Comparison of ENCODE assay signal across 15 cellular contexts in genomic region chr9:130805510-130806387, GRCh38. TPM values are rescaled to one million over a fixed set of nuclear protein-coding genes. Genes with fewer than 3 reads are reported as not detected.
DNase-seq lines count a peak whose midpoint lies in the region; ATAC-seq, FAIRE-seq and TF ChIP-seq lines count a peak whose summit lies in the region.
"Had no signal": no experiment of that assay in that cellular context is flagged by ENCODE, and none has a peak within 500 bp of the region (broad histone marks: within the 10 kb centered on the region; RNA-seq: fewer than 3 reads in every experiment).

No MANE protein-coding gene starts in this region.

- H3K4me3 Mint-ChIP-seq in chondrocyte (ENCODE audit: unreplicated experiment) = no peak overlapping the region
- no peak overlapping the region for H3K4me3 Mint-ChIP-seq in stimulated activated effector memory CD8-positive, alpha-beta T cell treated with anti-CD3 and anti-CD28 coated beads, Interleukin-12 subunit alpha, Interleukin-12 subunit beta, amount 100 ng/mL, for 72 hours

- no peak for TF ChIP-seq CTCF in chondrocyte (IDR thresholded peaks at IDR 0.05)

- TF ChIP-seq POLR2A in GM12892 (IDR thresholded peaks at IDR 0.05; ENCODE audit: low read depth, low read length) = no peak

- peaks cover 9% of the 10 kb centered on the region for H3K4me1 Mint-ChIP-seq in chondrocyte (ENCODE audit: low read depth)
- H3K4me1 Mint-ChIP-seq in stimulated activated effector memory CD8-positive, alpha-beta T cell treated with anti-CD3 and anti-CD28 coated beads, Interleukin-12 subunit alpha, Interleukin-12 subunit beta, amount 100 ng/mL, for 72 hours = peaks cover 17% of the 10 kb centered on the region

- peak overlapping the region; percentile 81 for H3K27ac Mint-ChIP-seq in chondrocyte (ENCODE audit: unreplicated experiment)
- H3K27ac Mint-ChIP-seq in stimulated activated effector memory CD8-positive, alpha-beta T cell treated with anti-CD3 and anti-CD28 coated beads, Interleukin-12 subunit alpha, Interleukin-12 subunit beta, amount 100 ng/mL, for 72 hours = peak overlapping the region; percentile 35
- H3K27ac Mint-ChIP-seq: activated naive CD4-positive, alpha-beta T cell treated with anti-CD3 and anti-CD28 coated beads, Interleukin-2, amount 50 U/mL, for 72 hours had no signal

- FAIRE-seq in GM12892 (lab: Jason Lieb, UNC) = no peak

- peaks cover 5% of the 10 kb centered on the region for H3K9me3 Mint-ChIP-seq in chondrocyte (ENCODE audit: low read depth)
- H3K9me3 Mint-ChIP-seq in stimulated activated effector memory CD8-positive, alpha-beta T cell treated with anti-CD3 and anti-CD28 coated beads, Interleukin-12 subunit alpha, Interleukin-12 subunit beta, amount 100 ng/mL, for 72 hours = no peaks in the 10 kb centered on the region
- H3K9me3 Mint-ChIP-seq: activated naive CD4-positive, alpha-beta T cell treated with anti-CD3 and anti-CD28 coated beads, Interleukin-2, amount 50 U/mL, for 72 hours had no signal

- peak; percentile 78 for ATAC-seq in stimulated activated effector memory CD8-positive, alpha-beta T cell treated with anti-CD3 and anti-CD28 coated beads, Interleukin-12 subunit alpha, Interleukin-12 subunit beta, amount 100 ng/mL, for 72 hours
- no peak for ATAC-seq in GM19023 (IDR thresholded peaks at IDR 0.05; ENCODE audit: unreplicated experiment)
- ATAC-seq: mucosa of descending colon had no signal

- no peaks in the 10 kb centered on the region for H3K27me3 Mint-ChIP-seq in chondrocyte (ENCODE audit: low read depth)

- DNase-seq in NCI-H2171 treated with DMSO at 0.1 percent for 48 hours (lab: John Stamatoyannopoulos, UW) = peak; percentile 54
- no peak for DNase-seq in NCI-H2171 (lab: John Stamatoyannopoulos, UW)
- peak; percentile 32 for DNase-seq in M059J (ENCODE audit: low read depth)
- DNase-seq in chondrocyte (ENCODE audit: low spot score) = no peak
- no peak for DNase-seq in stimulated activated effector memory CD8-positive, alpha-beta T cell treated with anti-CD3 and anti-CD28 coated beads, Interleukin-12 subunit alpha, Interleukin-12 subunit beta, amount 100 ng/mL, for 72 hours (ENCODE audit: low spot score in 2 of 2)
- DNase-seq in SIG-M5 treated with dmso at 0.1 percent for 504 hours (lab: John Stamatoyannopoulos, UW; ENCODE audit: unreplicated experiment) = no peak
- DNase-seq in GM12892 (ENCODE audit: insufficient read length) = no peak
- DNase-seq: activated CD4-positive, alpha-beta T cell treated with anti-CD3 and anti-CD28 coated beads for 48 hours; DMS79 treated with DMSO at 0.1 percent for 48 hours; effector CD8-positive, alpha-beta T cell; mucosa of descending colon; NCI-H2081 treated with DMSO at 0.1 percent for 48 hours; stomach had no signal

- H3K36me3 Mint-ChIP-seq in chondrocyte (ENCODE audit: low read depth) = peaks cover 4% of the 10 kb centered on the region
- H3K36me3 Mint-ChIP-seq in stimulated activated effector memory CD8-positive, alpha-beta T cell treated with anti-CD3 and anti-CD28 coated beads, Interleukin-12 subunit alpha, Interleukin-12 subunit beta, amount 100 ng/mL, for 72 hours = no peaks in the 10 kb centered on the region
- H3K36me3 Mint-ChIP-seq: activated naive CD4-positive, alpha-beta T cell treated with anti-CD3 and anti-CD28 coated beads, Interleukin-2, amount 50 U/mL, for 72 hours had no signal

RNA-seq across cellular contexts. Expression of gene ABL1, which starts 29.3 kb away (rescaled TPM):
- total RNA-seq in M059J (2014; rRNA removed; shearing (Covaris generic)) = 14.4 and 33.0 TPM in 2 replicates
- 73.6 to 93.7 TPM (median 91.5 TPM) in 3 replicates for total RNA-seq in chondrocyte
- polyA plus RNA-seq in GM12892 (2012; ENCODE audit: missing spikeins) = 14.7 TPM

Comparison
In these comparisons a context has a peak if more than half of its experiments do, and no peak if none do; other contexts are left out.
1. DNase-seq: peak in NCI-H2171 treated with DMSO at 0.1 percent for 48 hours (single experiment) and M059J (single experiment); none in NCI-H2171 (single experiment), chondrocyte (single experiment), stimulated activated effector memory CD8-positive, alpha-beta T cell treated with anti-CD3 and anti-CD28 coated beads, Interleukin-12 subunit alpha, Interleukin-12 subunit beta, amount 100 ng/mL, for 72 hours (0 of 2), SIG-M5 treated with dmso at 0.1 percent for 504 hours (single experiment) and GM12892 (single experiment).